Comparison of ENCODE assay signal across 16 cellular contexts in genomic region chrX:17987783-17988182, GRCh38.
"Had no signal": no experiment of that assay in that cellular context is flagged by ENCODE, and none has a peak within 500 bp of the region (broad histone marks: within the 10 kb centered on the region; RNA-seq: fewer than 3 reads in every experiment).

No MANE protein-coding gene starts in this region.

- H3K36me3 ChIP-seq: adrenal gland, heart left ventricle, left lung, right lobe of liver, upper lobe of left lung had no signal

- H3K4me1 Mint-ChIP-seq: memory B cell, nephron had no signal

- H3K4me3 ChIP-seq: adrenal gland, heart left ventricle, left lung, psoas muscle, right lobe of liver, upper lobe of left lung had no signal

- H3K9me3 ChIP-seq: adrenal gland, left lung, psoas muscle, right lobe of liver, upper lobe of left lung had no signal

- H3K4me3 Mint-ChIP-seq: memory B cell, nephron had no signal

- DNase-seq: activated CD4-positive, CD25-positive, alpha-beta regulatory T cell; activated effector memory CD4-positive, alpha-beta T cell treated with Interleukin-2 at 50 U/mL for 16 hours; adrenal gland; caudate nucleus; cortex of kidney; effector memory CD4-positive, alpha-beta T cell; heart left ventricle; islet precursor cell; left lung; psoas muscle; right lobe of liver; stimulated activated CD4-positive, alpha-beta T cell treated with anti-CD3 and anti-CD28 coated beads, Interleukin-1b, Interleukin-23, amount 100 ng/mL, for 48 hours; stimulated activated naive CD4-positive, alpha-beta T cell treated with Interleukin-2 at 50 U/mL for 16 hours; upper lobe of left lung had no signal

- H3K27ac Mint-ChIP-seq: memory B cell, nephron had no signal

- H3K27me3 ChIP-seq: left lung, upper lobe of left lung had no signal

- ATAC-seq: heart left ventricle, left lung, psoas muscle, right lobe of liver had no signal

- H3K36me3 Mint-ChIP-seq: memory B cell had no signal

- H3K27ac ChIP-seq: adrenal gland, heart left ventricle, left lung, psoas muscle, right lobe of liver, upper lobe of left lung had no signal
